In genomic region chr6:33661118-33661838, GRCh38 we compare ENCODE assay signal across 16 cellular contexts.
"Had no signal": no experiment of that assay in that cellular context is flagged by ENCODE, and none has a peak within 500 bp of the region (broad histone marks: within the 10 kb centered on the region; RNA-seq: fewer than 3 reads in every experiment).

No MANE protein-coding gene starts in this region.

- H3K4me2 ChIP-seq: smooth muscle cell had no signal

- ATAC-seq: lower lobe of right lung; right cardiac atrium; stimulated activated effector memory CD8-positive, alpha-beta T cell treated with anti-CD3 and anti-CD28 coated beads, Interleukin-12 subunit alpha, Interleukin-12 subunit beta, amount 100 ng/mL, for 72 hours had no signal

- H3K27ac ChIP-seq: breast epithelium, esophagus squamous epithelium, lower lobe of right lung, tibial nerve, vagina had no signal

- H3K4me3 ChIP-seq: breast epithelium, esophagus squamous epithelium, lower lobe of right lung, smooth muscle cell, tibial nerve, vagina had no signal

- H3K27me3 ChIP-seq: breast epithelium, esophagus squamous epithelium, tibial nerve, vagina had no signal

- H3K9me3 ChIP-seq: breast epithelium, esophagus squamous epithelium, lower lobe of right lung, tibial nerve, vagina had no signal

- H3K36me3 ChIP-seq: breast epithelium had no signal

- DNase-seq: activated CD4-positive, alpha-beta memory T cell treated with anti-CD3 and anti-CD28 coated beads, Interleukin-2, amount 10 ng/mL, durations not matched to agents 7 days and 5 days; activated CD4-positive, alpha-beta T cell treated with anti-CD3 and anti-CD28 coated beads for 1 hour; activated naive CD8-positive, alpha-beta T cell treated with anti-CD3 and anti-CD28 coated beads, Interleukin-2, amount 10 ng/mL, durations not matched to agents 7 days and 5 days; activated T-cell treated with anti-CD3 and anti-CD28 coated beads, Interleukin-2, amount 50 U/mL, for 48 hours; aorta; esophagus squamous epithelium; foreskin fibroblast; immature natural killer cell; lower lobe of right lung; posterior cingulate gyrus had no signal
